ENCODE assay signal across 11 cellular contexts in the genomic region with DNA sequence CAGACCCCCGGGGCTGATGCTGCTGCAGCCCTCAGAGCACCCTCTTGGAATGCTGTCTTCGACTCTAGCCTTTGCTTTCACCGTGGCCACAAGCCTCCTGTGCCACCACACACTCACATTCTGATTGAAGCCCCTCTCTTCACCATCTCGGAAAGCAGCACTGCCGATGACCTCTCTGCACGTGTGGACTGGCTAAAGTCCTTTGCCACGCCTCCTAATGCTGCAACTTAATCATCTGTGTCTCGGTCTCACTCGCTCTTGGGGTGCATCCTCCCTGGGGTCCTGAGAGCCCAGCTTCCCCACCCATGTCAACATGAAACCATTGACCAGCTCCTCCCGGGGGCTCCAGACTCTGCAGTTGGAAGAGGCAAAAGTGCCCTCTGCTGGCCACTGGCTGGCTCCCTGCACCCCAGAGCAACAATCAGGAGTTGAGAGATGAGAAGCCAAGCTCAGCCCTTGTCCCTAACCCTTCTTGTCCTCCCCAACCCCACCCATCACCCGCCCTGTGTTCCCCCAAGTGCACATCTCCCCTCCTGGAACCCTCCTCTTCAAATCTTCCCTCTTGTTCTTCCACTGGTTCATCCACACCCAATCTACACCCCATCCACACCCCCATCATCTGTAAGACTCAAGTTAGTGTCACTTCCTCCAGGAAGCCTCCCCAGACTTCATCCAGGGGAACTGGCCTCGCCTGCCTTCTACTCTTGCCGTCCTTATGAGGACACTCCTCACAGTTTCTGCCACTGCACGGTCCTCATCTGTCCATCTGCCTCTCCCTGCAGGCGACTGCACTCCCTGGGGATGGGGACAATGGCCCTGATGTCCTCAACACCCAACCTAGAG. TPM values are rescaled to one million over a fixed set of nuclear protein-coding genes. Genes with fewer than 3 reads are reported as not detected.
DNase-seq lines count a peak whose midpoint lies in the region; TF ChIP-seq lines count a peak whose summit lies in the region.
"Had no signal": no experiment of that assay in that cellular context is flagged by ENCODE, and none has a peak within 500 bp of the region (broad histone marks: within the 10 kb centered on the region; RNA-seq: fewer than 3 reads in every experiment).

No MANE protein-coding gene starts in this region.

- peaks cover 4% of the 10 kb centered on the region for H3F3A ChIP-seq in smooth muscle cell (ENCODE audit: low read depth)

- no peak overlapping the region for H3K9ac ChIP-seq in smooth muscle cell (ENCODE audit: low read depth)
- H3K9ac ChIP-seq: BLaER1 had no signal

- no peaks in the 10 kb centered on the region for H3K36me3 ChIP-seq in smooth muscle cell (ENCODE audit: low read depth)
- H3K36me3 ChIP-seq: BLaER1, prostate gland had no signal

- no peaks in the 10 kb centered on the region for H3K9me3 ChIP-seq in smooth muscle cell (replicated peaks; ENCODE audit: low read depth)
- H3K9me3 ChIP-seq: BLaER1, prostate gland had no signal

- no peak overlapping the region for H3K4me3 ChIP-seq in epithelial cell of esophagus (ENCODE audit: low read length)
- no peak overlapping the region for H3K4me3 ChIP-seq in smooth muscle cell
- H3K4me3 ChIP-seq: BLaER1, prostate gland had no signal

- H3K4me2 ChIP-seq in smooth muscle cell = no peak overlapping the region
- H3K4me2 ChIP-seq: BLaER1 had no signal

- H3K79me2 ChIP-seq in smooth muscle cell (ENCODE audit: low read depth) = no peaks in the 10 kb centered on the region

- no peak overlapping the region for H2AFZ ChIP-seq in smooth muscle cell (ENCODE audit: low read depth)

- peaks cover 6% of the 10 kb centered on the region for H3K4me1 ChIP-seq in smooth muscle cell (ENCODE audit: low read depth)
- H3K4me1 ChIP-seq: prostate gland had no signal

- WGBS in smooth muscle cell (ENCODE audit: low lambda C conversion rate) = 76% methylated on average over 15 of the region's 15 CpGs

- H3K27me3 ChIP-seq in smooth muscle cell (ENCODE audit: low read depth) = no peaks in the 10 kb centered on the region
- H3K27me3 ChIP-seq: BLaER1 had no signal

- DNase-seq in NCI-H748 (lab: John Stamatoyannopoulos, UW; ENCODE audit: unreplicated experiment) = peak; percentile 46
- no peak for DNase-seq in NCI-H748 treated with DMSO at 0.1 percent for 48 hours (lab: John Stamatoyannopoulos, UW)
- DNase-seq in NCI-H345 treated with DMSO at 0.1 percent for 48 hours (lab: John Stamatoyannopoulos, UW; ENCODE audit: unreplicated experiment) = peak; percentile 11
- DNase-seq in epithelial cell of esophagus (ENCODE audit: low read depth) = peak; percentile 7
- no peak for DNase-seq in smooth muscle cell (lab: John Stamatoyannopoulos, UW; ENCODE audit: unreplicated experiment)
- no peak for DNase-seq in SKM-1 treated with dmso at 0.1 percent for 144 hours (lab: John Stamatoyannopoulos, UW; ENCODE audit: unreplicated experiment)
- DNase-seq in NK-92 (lab: John Stamatoyannopoulos, UW; ENCODE audit: unreplicated experiment) = no peak
- DNase-seq in RWPE1 (ENCODE audit: low spot score) = no peak
- DNase-seq: SHP77 treated with DMSO at 0.1 percent for 48 hours had no signal

- H4K20me1 ChIP-seq in smooth muscle cell (ENCODE audit: low read depth) = no peaks in the 10 kb centered on the region
- H4K20me1 ChIP-seq: BLaER1 had no signal

- CTCF ChIA-PET in RWPE1 (lab: Yijun Ruan, JAX) = interaction anchor here (0.6 to 2.1 kb wide), 5 partner anchors 10 to 276 kb away, joined by 3 to 6 read pairs (median 4); no protein-coding TSS in a partner anchor

- POLR2A ChIA-PET in RWPE1 (lab: Yijun Ruan, JAX; ENCODE audit: low non-redundant PET) = no interaction called here

- H3K27ac ChIP-seq in smooth muscle cell (ENCODE audit: low read depth) (no peak overlapping the region), RWPE1 (no peak overlapping the region)
- H3K27ac ChIP-seq: BLaER1 had no signal

- TF ChIP-seq CTCF in epithelial cell of esophagus (IDR thresholded peaks at IDR 0.05; ENCODE audit: insufficient read depth, low read depth, low read length, missing control alignments) = no peak
- peak; percentile 35 for TF ChIP-seq CTCF in smooth muscle cell (IDR thresholded peaks at IDR 0.05; ENCODE audit: borderline replicate concordance, insufficient read depth, poor library complexity, severe bottlenecking)
- TF ChIP-seq CTCF in RWPE1 (conservative IDR thresholded peaks at IDR 0.05; ENCODE audit: low read depth) = no peak

RNA-seq across cellular contexts. Expression of gene FAM181A, which starts 23.6 kb away (rescaled TPM):
- not detected in 2 replicates for total RNA-seq in smooth muscle cell
- not detected in 2 replicates for polyA plus RNA-seq in smooth muscle cell

Comparison
In these comparisons a context has a peak if more than half of its experiments do, and no peak if none do; other contexts are left out.
1. DNase-seq: peak in NCI-H748 (single experiment), NCI-H345 treated with DMSO at 0.1 percent for 48 hours (single experiment) and epithelial cell of esophagus (single experiment); none in NCI-H748 treated with DMSO at 0.1 percent for 48 hours (single experiment), smooth muscle cell (single experiment), SKM-1 treated with dmso at 0.1 percent for 144 hours (single experiment), NK-92 (single experiment) and RWPE1 (single experiment).